Comparison of ENCODE assay signal across 8 cellular contexts in the genomic region with DNA sequence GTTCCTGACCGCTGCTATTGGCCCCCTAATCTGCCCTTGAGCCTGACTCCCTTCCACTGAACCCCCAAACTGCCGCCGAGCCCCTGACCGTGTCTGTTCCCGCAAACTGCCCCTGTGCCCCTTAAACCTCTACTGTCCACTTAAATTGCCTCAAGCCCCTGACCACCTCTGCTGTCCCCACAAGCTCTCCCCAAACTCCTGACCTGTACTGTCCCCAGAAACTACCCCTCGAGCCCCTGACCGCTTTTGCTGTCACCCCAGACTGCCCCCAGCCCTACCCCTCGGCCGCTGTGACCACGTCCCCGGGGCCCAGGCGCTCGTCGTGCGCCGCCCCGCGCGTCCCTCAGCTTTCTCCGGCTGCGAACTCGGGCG. TPM values are rescaled to one million over a fixed set of nuclear protein-coding genes. Genes with fewer than 3 reads are reported as not detected.
DNase-seq lines count a peak whose midpoint lies in the region; ATAC-seq, FAIRE-seq and TF ChIP-seq lines count a peak whose summit lies in the region.

No MANE protein-coding gene starts in this region.

- H3K4me1 ChIP-seq in GM23338 (ENCODE audit: insufficient read depth) (peaks cover 3% of the 10 kb centered on the region), iPS DF 6.9 (ENCODE audit: control insufficient read depth, insufficient read depth, low read length) (no peaks in the 10 kb centered on the region)

- H3K4me1 Mint-ChIP-seq in GM23338 (peaks cover 2% of the 10 kb centered on the region; the same call in 2 of the 3 replicates), activated B cell treated with CpG ODN at 0.5 μM for 24 hours (peaks cover 25% of the 10 kb centered on the region)
- H3K4me1 Mint-ChIP-seq in stimulated activated effector memory CD8-positive, alpha-beta T cell treated with anti-CD3 and anti-CD28 coated beads, Interleukin-12 subunit alpha, Interleukin-12 subunit beta, amount 100 ng/mL, for 72 hours, result peaks cover 32% of the 10 kb centered on the region

- TF ChIP-seq CTCF in GM23338 (conservative IDR thresholded peaks at IDR 0.05; ENCODE audit: low read depth in 2 of 2) (no peak), activated B cell treated with CpG ODN at 0.5 μM for 24 hours (IDR thresholded peaks at IDR 0.05) (no peak)

- H3K36me3 ChIP-seq in GM23338 (ENCODE audit: insufficient read depth) (no peaks in the 10 kb centered on the region), iPS DF 6.9 (ENCODE audit: control insufficient read depth, insufficient read depth, low read length) (no peaks in the 10 kb centered on the region)

- H3K27ac Mint-ChIP-seq in GM23338 (no peak overlapping the region), activated B cell treated with CpG ODN at 0.5 μM for 24 hours (peak overlapping the region; percentile 95)
- peak overlapping the region; percentile 95 for H3K27ac Mint-ChIP-seq in stimulated activated effector memory CD8-positive, alpha-beta T cell treated with anti-CD3 and anti-CD28 coated beads, Interleukin-12 subunit alpha, Interleukin-12 subunit beta, amount 100 ng/mL, for 72 hours

- no peak for DNase-seq in GM23338 (ENCODE audit: low spot score)
- no peak for DNase-seq in activated B cell treated with CpG ODN at 0.5 μM for 24 hours
- DNase-seq in iPS DF 6.9 (ENCODE audit: low read depth, low spot score), result no peak
- no peak for DNase-seq in stimulated activated effector memory CD8-positive, alpha-beta T cell treated with anti-CD3 and anti-CD28 coated beads, Interleukin-12 subunit alpha, Interleukin-12 subunit beta, amount 100 ng/mL, for 72 hours (ENCODE audit: low spot score in 2 of 2)
- DNase-seq in GM12892 (ENCODE audit: insufficient read length), result no peak
- DNase-seq in activated CD4-positive, alpha-beta T cell treated with anti-CD3 and anti-CD28 coated beads, Interleukin-2, amount 50 U/mL, for 1 hour, result no peak

- peaks cover 12% of the 10 kb centered on the region; the same call in 2 of the 3 replicates for H3K36me3 Mint-ChIP-seq in GM23338 (ENCODE audit: low read depth)
- peaks cover 15% of the 10 kb centered on the region for H3K36me3 Mint-ChIP-seq in activated B cell treated with CpG ODN at 0.5 μM for 24 hours (ENCODE audit: low read depth)
- H3K36me3 Mint-ChIP-seq in stimulated activated effector memory CD8-positive, alpha-beta T cell treated with anti-CD3 and anti-CD28 coated beads, Interleukin-12 subunit alpha, Interleukin-12 subunit beta, amount 100 ng/mL, for 72 hours, result peaks cover 30% of the 10 kb centered on the region

- H3K27me3 Mint-ChIP-seq in GM23338 (ENCODE audit: insufficient read depth, low read depth, poor library complexity) (peaks cover 19% of the 10 kb centered on the region), activated B cell treated with CpG ODN at 0.5 μM for 24 hours (no peaks in the 10 kb centered on the region)

- H4K20me1 ChIP-seq in GM23338 (replicated peaks; ENCODE audit: insufficient read depth), result peaks cover 5% of the 10 kb centered on the region; the same call in 1 of the 2 replicates

- CTCF ChIA-PET in activated B cell treated with CpG ODN at 0.5 μM for 24 hours (lab: Charles Lee), result no interaction called here

- H3K79me2 ChIP-seq in GM23338 (replicated peaks; ENCODE audit: insufficient read depth), result peaks cover 6% of the 10 kb centered on the region

- H3K9me3 Mint-ChIP-seq in GM23338, result peaks cover 9% of the 10 kb centered on the region; the same call in 2 of the 3 replicates
- no peaks in the 10 kb centered on the region for H3K9me3 Mint-ChIP-seq in activated B cell treated with CpG ODN at 0.5 μM for 24 hours
- no peaks in the 10 kb centered on the region for H3K9me3 Mint-ChIP-seq in stimulated activated effector memory CD8-positive, alpha-beta T cell treated with anti-CD3 and anti-CD28 coated beads, Interleukin-12 subunit alpha, Interleukin-12 subunit beta, amount 100 ng/mL, for 72 hours

- no peak for FAIRE-seq in GM12892 (lab: Jason Lieb, UNC)

- TF ChIP-seq POLR2A in GM12892 (IDR thresholded peaks at IDR 0.05; ENCODE audit: low read depth, low read length), result no peak

- no peak overlapping the region for H3K27ac ChIP-seq in GM23338 (ENCODE audit: low read depth)
- H3K27ac ChIP-seq in iPS DF 6.9 (ENCODE audit: low read length), result no peak overlapping the region

- POLR2A ChIA-PET in activated B cell treated with CpG ODN at 0.5 μM for 24 hours (lab: Charles Lee), result interaction anchor here (0.7 kb wide), 2 partner anchors 44 to 218 kb away, joined by 4 to 13 read pairs; partner anchors contain the start of gene ZNF57

- no peaks in the 10 kb centered on the region for H3K9me2 ChIP-seq in GM23338 (ENCODE audit: insufficient read depth)

- no peak for ATAC-seq in GM23338
- no peak for ATAC-seq in activated B cell treated with CpG ODN at 0.5 μM for 24 hours (ENCODE audit: low read depth)
- ATAC-seq in stimulated activated effector memory CD8-positive, alpha-beta T cell treated with anti-CD3 and anti-CD28 coated beads, Interleukin-12 subunit alpha, Interleukin-12 subunit beta, amount 100 ng/mL, for 72 hours, result peak; percentile 31
- no peak for ATAC-seq in GM21825 (IDR thresholded peaks at IDR 0.05; ENCODE audit: unreplicated experiment)
- no peak for ATAC-seq in HG02763 (IDR thresholded peaks at IDR 0.05; ENCODE audit: unreplicated experiment)

- H2AFZ ChIP-seq in GM23338, result peak overlapping the region; percentile 86

- peak overlapping the region; percentile 94 for H3K4me2 ChIP-seq in GM23338

- no CpG with 5 or more reads among the region's 23 CpGs for WGBS in iPS DF 6.9 (ENCODE audit: insufficient coverage, insufficient read length)

- H3K4me3 Mint-ChIP-seq in GM23338 (peak overlapping the region; percentile 82), activated B cell treated with CpG ODN at 0.5 μM for 24 hours (peak overlapping the region; percentile 96)
- H3K4me3 Mint-ChIP-seq in stimulated activated effector memory CD8-positive, alpha-beta T cell treated with anti-CD3 and anti-CD28 coated beads, Interleukin-12 subunit alpha, Interleukin-12 subunit beta, amount 100 ng/mL, for 72 hours, result peak overlapping the region; percentile 94

- H3F3A ChIP-seq in GM23338 (replicated peaks; ENCODE audit: low read depth), result 0 out of 2 replicates have a peak, but pooled peaks cover 8% of the 10 kb centered on the region

- H3K9me3 ChIP-seq in iPS DF 6.9 (ENCODE audit: control insufficient read depth, insufficient read depth, low read length), result no peaks in the 10 kb centered on the region

- H3K4me3 ChIP-seq in GM23338 (peak overlapping the region; percentile 85), iPS DF 6.9 (ENCODE audit: low read length) (peak overlapping the region; percentile 81)

- no peaks in the 10 kb centered on the region for H3K27me3 ChIP-seq in GM23338 (ENCODE audit: insufficient read depth)
- H3K27me3 ChIP-seq in iPS DF 6.9 (ENCODE audit: control insufficient read depth, insufficient read depth, low read length), result no peaks in the 10 kb centered on the region

- intact Hi-C loops in activated B cell treated with CpG ODN at 0.5 μM for 24 hours (cut with micrococcal nuclease), result loop anchor here (2.0 kb wide), 1 partner anchor 56 kb away; no protein-coding TSS in a partner anchor

TF ChIP-seq in GM23338, 12 proteins besides CTCF, POLR2A, EP300 and RAD21 (continues in another document):
- no peak for TF ChIP-seq POLR2AphosphoS5 (IDR thresholded peaks at IDR 0.05; ENCODE audit: low read depth)

RNA-seq across cellular contexts. Expression of gene ZNF77, which starts 0.4 kb away (rescaled TPM):
- 4.1 and 4.5 TPM in 2 replicates for total RNA-seq in GM23338 (2014; rRNA removed; shearing (Covaris generic))
- 3.3 and 3.7 TPM in 2 replicates for polyA plus RNA-seq in GM23338 (2016; fragmentation: Nextera tagmentation; extraction: Ambion mirVana)
- 5.2 and 6.7 TPM in 2 replicates for total RNA-seq in activated B cell treated with CpG ODN at 0.5 μM for 24 hours
- polyA plus RNA-seq in GM12892 (2012; ENCODE audit: missing spikeins), result 3.9 TPM

RNA-seq across cellular contexts. Expression of gene TLE6, which starts 33.0 kb away (rescaled TPM):
- 0.70 and 2.4 TPM in 2 replicates for total RNA-seq in GM23338 (2014; rRNA removed; shearing (Covaris generic))
- polyA plus RNA-seq in GM23338 (2016; fragmentation: Nextera tagmentation; extraction: Ambion mirVana), result 1.3 and 2.4 TPM in 2 replicates
- total RNA-seq in activated B cell treated with CpG ODN at 0.5 μM for 24 hours, result 0.42 and 0.93 TPM in 2 replicates
- 18.1 TPM for polyA plus RNA-seq in GM12892 (2012; ENCODE audit: missing spikeins)

RNA-seq across cellular contexts. Expression of gene ZNF57, which starts 43.7 kb away (rescaled TPM):
- total RNA-seq in GM23338 (2014; rRNA removed; shearing (Covaris generic)), result 7.6 and 10.8 TPM in 2 replicates
- polyA plus RNA-seq in GM23338 (2016; fragmentation: Nextera tagmentation; extraction: Ambion mirVana), result 4.8 and 6.4 TPM in 2 replicates
- 4.6 and 5.3 TPM in 2 replicates for total RNA-seq in activated B cell treated with CpG ODN at 0.5 μM for 24 hours
- 6.7 TPM for polyA plus RNA-seq in GM12892 (2012; ENCODE audit: missing spikeins)
